ENCODE assay signal across 8 cellular contexts in the genomic region with DNA sequence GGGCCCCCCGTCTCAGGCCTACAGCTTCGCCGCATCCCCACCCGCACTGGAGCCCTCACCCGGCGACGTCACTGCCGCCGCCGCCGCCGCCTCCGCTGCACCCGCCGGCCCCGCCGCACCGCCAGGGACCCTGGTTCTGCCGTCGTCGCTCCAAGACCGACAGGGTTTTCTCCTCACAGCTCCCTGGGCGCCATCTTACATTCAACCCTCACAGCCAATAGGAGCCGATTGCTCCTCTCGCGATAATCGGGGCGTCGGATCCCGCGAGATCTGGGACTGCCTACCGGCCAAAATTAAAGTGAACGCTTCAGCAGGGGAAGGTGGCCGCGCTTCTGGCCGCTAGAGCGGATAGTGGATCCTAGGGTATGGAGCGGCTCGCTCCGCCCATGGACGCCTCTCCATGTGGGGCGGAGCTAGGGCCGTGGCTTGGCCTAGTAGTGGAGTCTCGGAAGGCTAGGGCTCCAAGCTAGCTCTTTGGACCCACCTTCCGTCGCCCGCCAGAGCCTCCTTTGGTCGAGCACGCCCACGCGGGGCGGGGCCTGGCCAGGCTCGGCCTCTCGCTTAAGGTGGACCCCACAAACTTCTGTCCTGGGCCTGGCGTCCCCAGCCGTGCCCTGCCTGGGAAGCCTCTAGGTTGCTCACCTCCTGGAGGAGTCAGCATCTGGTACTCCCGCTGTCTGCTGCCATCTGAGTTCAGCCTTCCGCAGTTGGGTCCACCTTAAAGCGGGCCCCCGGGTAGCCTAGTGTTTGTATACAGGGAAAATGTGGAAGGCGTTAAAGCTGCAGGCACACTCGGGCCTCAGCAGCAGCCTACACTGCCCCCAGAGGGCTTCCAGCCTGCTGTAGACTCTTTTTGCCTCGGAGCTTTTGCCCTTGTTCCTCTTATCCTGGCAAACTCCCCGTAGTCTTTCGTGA. TPM values are rescaled to one million over a fixed set of nuclear protein-coding genes. Genes with fewer than 3 reads are reported as not detected.
DNase-seq lines count a peak whose midpoint lies in the region; TF ChIP-seq lines count a peak whose summit lies in the region.

A gene with protein sequence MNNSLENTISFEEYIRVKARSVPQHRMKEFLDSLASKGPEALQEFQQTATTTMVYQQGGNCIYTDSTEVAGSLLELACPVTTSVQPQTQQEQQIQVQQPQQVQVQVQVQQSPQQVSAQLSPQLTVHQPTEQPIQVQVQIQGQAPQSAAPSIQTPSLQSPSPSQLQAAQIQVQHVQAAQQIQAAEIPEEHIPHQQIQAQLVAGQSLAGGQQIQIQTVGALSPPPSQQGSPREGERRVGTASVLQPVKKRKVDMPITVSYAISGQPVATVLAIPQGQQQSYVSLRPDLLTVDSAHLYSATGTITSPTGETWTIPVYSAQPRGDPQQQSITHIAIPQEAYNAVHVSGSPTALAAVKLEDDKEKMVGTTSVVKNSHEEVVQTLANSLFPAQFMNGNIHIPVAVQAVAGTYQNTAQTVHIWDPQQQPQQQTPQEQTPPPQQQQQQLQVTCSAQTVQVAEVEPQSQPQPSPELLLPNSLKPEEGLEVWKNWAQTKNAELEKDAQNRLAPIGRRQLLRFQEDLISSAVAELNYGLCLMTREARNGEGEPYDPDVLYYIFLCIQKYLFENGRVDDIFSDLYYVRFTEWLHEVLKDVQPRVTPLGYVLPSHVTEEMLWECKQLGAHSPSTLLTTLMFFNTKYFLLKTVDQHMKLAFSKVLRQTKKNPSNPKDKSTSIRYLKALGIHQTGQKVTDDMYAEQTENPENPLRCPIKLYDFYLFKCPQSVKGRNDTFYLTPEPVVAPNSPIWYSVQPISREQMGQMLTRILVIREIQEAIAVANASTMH (minus strand): TSS at position 219 of the 915 bp plus-strand sequence. CDS start 17,054 bp downstream, outside the sequence.

- H3K4me3 ChIP-seq in GM06990 (replicated peaks; ENCODE audit: low read depth, low read length): peak within 1 kb of the TSS; percentile 83
- peak within 1 kb of the TSS; percentile 84 for H3K4me3 ChIP-seq in HFF-Myc (replicated peaks; ENCODE audit: low read depth, low read length)
- H3K4me3 ChIP-seq in neutrophil (ENCODE audit: low read depth in 1 of 2, low read length in 1 of 2): peak within 1 kb of the TSS; percentile 92 to 97

- DNase-seq in GM06990 (ENCODE audit: extremely low read depth, insufficient read length): peak; percentile 98
- peak; percentile 97 for DNase-seq in HFF-Myc (ENCODE audit: extremely low read depth, low read depth)
- DNase-seq in MV-4-11 (lab: John Stamatoyannopoulos, UW): peak; percentile 99
- DNase-seq in SK-MEL-5 (ENCODE audit: low read depth, low spot score): peak; percentile 99
- DNase-seq in activated naive CD4-positive, alpha-beta T cell treated with Interleukin-2 at 50 U/mL for 16 hours: peak; percentile 96
- peak; percentile 99 for DNase-seq in foreskin melanocyte
- DNase-seq in substantia nigra (lab: John Stamatoyannopoulos, UW): peak; percentile 77 to 99 (median 98)

- peak within 1 kb of the TSS; percentile 93 for H3K27ac ChIP-seq in neutrophil
- H3K27ac ChIP-seq in substantia nigra (ENCODE audit: low read depth, low read length, poor library complexity, severe bottlenecking): peak within 1 kb of the TSS; percentile 96

- peaks cover 25 to 30% of the 10 kb centered on the region in 2 experiments for H3K4me1 ChIP-seq in neutrophil (ENCODE audit: control insufficient read depth in 1 of 2, insufficient read depth in 1 of 2, low read depth in 1 of 2, low read length in 1 of 2)

- in situ Hi-C loops in SK-MEL-5 (cut with HindIII; ENCODE audit: low pct_unique_long_range_greater_than_20kb, low sequenced_read_pairs): no loop called here

- H3K36me3 ChIP-seq in GM06990 (ENCODE audit: control insufficient read depth, insufficient read depth, low read length) (peaks cover 14% of the 10 kb centered on the region), neutrophil (peaks cover 16% of the 10 kb centered on the region)

- H3K27me3 ChIP-seq in GM06990 (replicated peaks; ENCODE audit: control insufficient read depth, insufficient read depth, low read length) (no peaks in the 10 kb centered on the region), neutrophil (no peaks in the 10 kb centered on the region)

- TF ChIP-seq CTCF in GM06990 (IDR thresholded peaks at IDR 0.05; ENCODE audit: insufficient read depth, low read length, poor library complexity, severe bottlenecking) (peak; percentile 73), HFF-Myc (IDR thresholded peaks at IDR 0.05; ENCODE audit: low read depth, low read length, missing control alignments) (peak; percentile 63), neutrophil (IDR thresholded peaks at IDR 0.05) (peak; percentile 76)

- no peaks in the 10 kb centered on the region for H3K9me3 ChIP-seq in neutrophil

RNA-seq across cellular contexts. Expression of the gene that starts here (rescaled TPM):
- total RNA-seq in SK-MEL-5 (2014; rRNA removed; shearing (Covaris generic)): 58.0 and 75.3 TPM in 2 replicates
- 58.2 and 80.4 TPM in 2 replicates for polyA plus RNA-seq in SK-MEL-5 (2015; cell fraction: cytosol; rRNA removed)
- 356 and 506 TPM in 2 replicates for polyA plus RNA-seq in SK-MEL-5 (2015; cell fraction: nucleus; rRNA removed)

Comparison
In these comparisons a context has a peak if more than half of its experiments do, and no peak if none do; other contexts are left out.
1. Peak in every context shown above with its lines: DNase-seq, H3K4me3 ChIP-seq and H3K27ac ChIP-seq.